19 cellular contexts compared by ENCODE assay signal in genomic region chr4:27930291-27930690, GRCh38.
"Had no signal": no experiment of that assay in that cellular context is flagged by ENCODE, and none has a peak within 500 bp of the region (broad histone marks: within the 10 kb centered on the region; RNA-seq: fewer than 3 reads in every experiment).

No MANE protein-coding gene starts in this region.

- H3K27me3 Mint-ChIP-seq: dendritic cell treated with granulocyte-macrophage colony-stimulating factor and Interleukin-4, amounts not matched to agents 40 ng/mL and 50 ng/mL, for 4 days; effector memory CD8-positive, alpha-beta T cell had no signal

- H3K27ac Mint-ChIP-seq: dendritic cell treated with granulocyte-macrophage colony-stimulating factor and Interleukin-4, amounts not matched to agents 40 ng/mL and 50 ng/mL, for 4 days; effector memory CD8-positive, alpha-beta T cell; endodermal cell had no signal

- H3K4me1 Mint-ChIP-seq: endodermal cell had no signal

- DNase-seq: colonic mucosa; cortex of kidney; dermis blood vessel endothelial cell; dorsolateral prefrontal cortex; effector CD4-positive, alpha-beta T cell; effector CD8-positive, alpha-beta T cell; effector memory CD4-positive, alpha-beta T cell; effector memory CD8-positive, alpha-beta T cell; endodermal cell; erythroblast; esophagus squamous epithelium; foreskin fibroblast; foreskin keratinocyte; gastrocnemius medialis; glutamatergic neuron; head of caudate nucleus; heart left ventricle; heart right ventricle had no signal

- H3K9me3 Mint-ChIP-seq: dendritic cell treated with granulocyte-macrophage colony-stimulating factor and Interleukin-4, amounts not matched to agents 40 ng/mL and 50 ng/mL, for 4 days; endodermal cell had no signal

- H3K4me3 Mint-ChIP-seq: dendritic cell treated with granulocyte-macrophage colony-stimulating factor and Interleukin-4, amounts not matched to agents 40 ng/mL and 50 ng/mL, for 4 days; effector memory CD8-positive, alpha-beta T cell; endodermal cell had no signal
